In the genomic region with DNA sequence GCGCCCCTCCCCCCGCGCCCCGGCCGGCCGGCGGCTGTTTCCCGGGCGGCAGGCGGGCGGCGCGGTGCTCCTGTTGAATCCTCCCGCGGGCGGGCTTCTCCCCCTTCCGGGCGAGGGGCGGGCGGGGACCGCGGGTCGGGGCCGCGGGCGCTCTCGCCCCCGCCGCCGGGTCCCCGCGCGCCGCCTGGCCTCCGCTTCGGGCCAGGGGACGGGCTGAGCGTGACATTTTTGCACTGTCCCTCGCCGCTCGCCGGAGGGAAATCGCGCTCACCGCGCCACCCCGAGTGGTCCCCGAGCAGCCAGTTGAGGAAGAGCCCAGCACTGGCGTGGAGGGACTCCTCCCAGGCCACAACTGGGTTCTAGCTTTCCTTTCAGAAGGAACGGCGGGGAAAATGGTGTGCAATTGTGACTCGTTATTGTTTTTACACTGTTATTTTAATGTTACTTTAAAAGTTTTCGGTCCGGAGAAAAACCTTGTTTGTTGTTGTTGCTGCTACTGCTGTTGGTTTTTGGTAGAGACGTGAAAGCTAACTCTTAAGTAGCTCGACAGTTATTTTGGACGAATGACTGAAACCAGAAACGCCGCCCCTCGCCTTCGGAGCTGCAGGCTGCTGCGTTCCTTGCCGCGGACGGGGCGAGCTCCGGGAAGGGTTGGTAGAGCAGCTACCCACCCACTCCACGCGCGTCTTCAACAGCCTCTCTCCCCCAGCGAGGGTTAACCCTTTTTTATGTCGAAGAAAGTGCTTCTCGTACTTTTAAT, we compare ENCODE assay signal across 7 cellular contexts. TPM values are rescaled to one million over a fixed set of nuclear protein-coding genes. Genes with fewer than 3 reads are reported as not detected.
DNase-seq lines count a peak whose midpoint lies in the region; ATAC-seq and TF ChIP-seq lines count a peak whose summit lies in the region.

No MANE protein-coding gene starts in this region.

- in situ Hi-C loops in GM13976 (cut with MboI; ENCODE audit: low sequenced_read_pairs, unreplicated experiment), result loop anchor here (25.0 kb wide), 3 partner anchors 325 to 950 kb away; partner anchors contain the start of gene KL

- no peaks in the 10 kb centered on the region for H3K9me3 Mint-ChIP-seq in central memory CD8-positive, alpha-beta T cell

- peak overlapping the region; percentile 91 for H3K27ac Mint-ChIP-seq in central memory CD8-positive, alpha-beta T cell (ENCODE audit: low read depth)

- peak; percentile 12 to 18 for ATAC-seq in activated CD4-positive, CD25-positive, alpha-beta regulatory T cell treated with anti-CD3 and anti-CD28 coated beads, Interleukin-2, amount 50 U/mL, for 24 hours
- no peak for ATAC-seq in central memory CD8-positive, alpha-beta T cell (replicated peaks; ENCODE audit: extremely low read depth, poor library complexity, severe bottlenecking)

- H3K4me1 Mint-ChIP-seq in central memory CD8-positive, alpha-beta T cell, result peaks cover 36% of the 10 kb centered on the region

- peak overlapping the region; percentile 94 for H3K4me3 Mint-ChIP-seq in central memory CD8-positive, alpha-beta T cell

- H3K27me3 Mint-ChIP-seq in central memory CD8-positive, alpha-beta T cell, result no peaks in the 10 kb centered on the region

- peaks cover 13% of the 10 kb centered on the region for H3K36me3 Mint-ChIP-seq in central memory CD8-positive, alpha-beta T cell (ENCODE audit: insufficient read depth)

- no peaks in the 10 kb centered on the region for H3K36me3 ChIP-seq in kidney epithelial cell (ENCODE audit: control insufficient read depth, insufficient read depth, low read length)

- DNase-seq in GM13976 (ENCODE audit: low spot score) (peak; percentile 72), HFF-Myc (ENCODE audit: extremely low read depth, low read depth) (no peak), NCI-H1092 treated with DMSO at 0.1 percent for 48 hours (lab: John Stamatoyannopoulos, UW) (peak; percentile 21), kidney epithelial cell (ENCODE audit: low read depth) (no peak)
- peak; percentile 28 to 32 for DNase-seq in central memory CD8-positive, alpha-beta T cell (ENCODE audit: low spot score in 2 of 2)
- DNase-seq in stimulated activated CD4-positive, alpha-beta T cell treated with anti-CD3 and anti-CD28 coated beads, Interleukin-15, amount 100 ng/mL, for 48 hours (ENCODE audit: low read depth in 2 of 2), result peak; percentile 36 to 54

- H3K27me3 ChIP-seq in kidney epithelial cell (ENCODE audit: control insufficient read depth, insufficient read depth, low read length), result no peaks in the 10 kb centered on the region

- peak; percentile 32 for TF ChIP-seq CTCF in GM13976 (IDR thresholded peaks at IDR 0.05; ENCODE audit: borderline replicate concordance, control extremely low read depth, extremely low read depth, insufficient read depth, missing control alignments)
- TF ChIP-seq CTCF in HFF-Myc (IDR thresholded peaks at IDR 0.05; ENCODE audit: low read depth, low read length, missing control alignments), result no peak
- no peak for TF ChIP-seq CTCF in kidney epithelial cell (IDR thresholded peaks at IDR 0.05; ENCODE audit: insufficient read depth, low read length, poor library complexity, severe bottlenecking)

- peak overlapping the region; percentile 77 for H3K4me3 ChIP-seq in HFF-Myc (replicated peaks; ENCODE audit: low read depth, low read length)
- peak overlapping the region; percentile 86 for H3K4me3 ChIP-seq in kidney epithelial cell (ENCODE audit: low read depth, low read length)

RNA-seq across cellular contexts. Expression of gene PDS5B, which starts 0.9 kb away (rescaled TPM):
- 11.8 and 19.6 TPM in 2 replicates for total RNA-seq in kidney epithelial cell

RNA-seq across cellular contexts. Expression of gene N4BP2L2, which starts 48.6 kb away (rescaled TPM):
- 58.6 and 64.1 TPM in 2 replicates for total RNA-seq in kidney epithelial cell

Comparison
In these comparisons a context has a peak if more than half of its experiments do, and no peak if none do; other contexts are left out.
1. DNase-seq: peak in GM13976 (single experiment), NCI-H1092 treated with DMSO at 0.1 percent for 48 hours (single experiment), central memory CD8-positive, alpha-beta T cell (2 of 2) and stimulated activated CD4-positive, alpha-beta T cell treated with anti-CD3 and anti-CD28 coated beads, Interleukin-15, amount 100 ng/mL, for 48 hours (2 of 2); none in HFF-Myc (single experiment) and kidney epithelial cell (single experiment).